Comparison of ENCODE assay signal across 22 cellular contexts in genomic region chr2:163187119-163187518, GRCh38.
DNase-seq lines count a peak whose midpoint lies in the region; ATAC-seq and TF ChIP-seq lines count a peak whose summit lies in the region.
"Had no signal": no experiment of that assay in that cellular context is flagged by ENCODE, and none has a peak within 500 bp of the region (broad histone marks: within the 10 kb centered on the region; RNA-seq: fewer than 3 reads in every experiment).

No MANE protein-coding gene starts in this region.

- no peaks in the 10 kb centered on the region for H3F3A ChIP-seq in GM23338 (replicated peaks; ENCODE audit: low read depth)

- peak overlapping the region; percentile 67; the same call in 1 of the 2 replicates for H2AFZ ChIP-seq in GM23338
- H2AFZ ChIP-seq: GM23248 had no signal

- H3K9me3 ChIP-seq in ectodermal cell (ENCODE audit: control insufficient read depth, low read length) (no peaks in the 10 kb centered on the region), left lung (no peaks in the 10 kb centered on the region)
- H3K9me3 ChIP-seq: BE2C had no signal

- H4K20me1 ChIP-seq in GM23338 (replicated peaks; ENCODE audit: insufficient read depth) = no peaks in the 10 kb centered on the region

- no peaks in the 10 kb centered on the region for H3K79me2 ChIP-seq in GM23338 (replicated peaks; ENCODE audit: insufficient read depth)

- H3K27ac Mint-ChIP-seq in GM23338 (peak overlapping the region; percentile 6), nephron progenitor cell (peak overlapping the region; percentile 68)
- no peak overlapping the region for H3K27ac Mint-ChIP-seq in activated naive CD8-positive, alpha-beta T cell treated with anti-CD3 and anti-CD28 coated beads, Interleukin-2, amount 50 U/mL, for 24 hours
- H3K27ac Mint-ChIP-seq: CD4-positive, CD25-positive, alpha-beta regulatory T cell; IgD-negative memory B cell had no signal

- H3K27me3 Mint-ChIP-seq in GM23338 (ENCODE audit: insufficient read depth, low read depth, poor library complexity) (no peaks in the 10 kb centered on the region), nephron progenitor cell (ENCODE audit: low read depth, poor library complexity) (peaks cover 3% of the 10 kb centered on the region)
- H3K27me3 Mint-ChIP-seq in activated naive CD8-positive, alpha-beta T cell treated with anti-CD3 and anti-CD28 coated beads, Interleukin-2, amount 50 U/mL, for 24 hours = no peaks in the 10 kb centered on the region
- H3K27me3 Mint-ChIP-seq: CD4-positive, CD25-positive, alpha-beta regulatory T cell; CD8-positive, alpha-beta memory T cell; IgD-negative memory B cell had no signal

- 18 to 45% methylated on average over 1 to 2 of the region's 2 CpGs for WGBS in ectodermal cell, 2 experiments

- no peaks in the 10 kb centered on the region for H3K27me3 ChIP-seq in GM23338 (ENCODE audit: insufficient read depth)
- no peaks in the 10 kb centered on the region for H3K27me3 ChIP-seq in ectodermal cell (ENCODE audit: control insufficient read depth, insufficient read depth, low read length, poor library complexity, severe bottlenecking)
- no peaks in the 10 kb centered on the region for H3K27me3 ChIP-seq in left lung
- H3K27me3 ChIP-seq: BE2C had no signal

- DNase-seq in GM23338 (ENCODE audit: low spot score) (no peak), NCI-H69 (lab: John Stamatoyannopoulos, UW) (peak; percentile 76), nephron progenitor cell (no peak), left lung (no peak), T-helper 1 cell (no peak)
- DNase-seq in activated naive CD8-positive, alpha-beta T cell treated with anti-CD3 and anti-CD28 coated beads, Interleukin-2, amount 50 U/mL, for 24 hours = no peak
- DNase-seq: ACHN; BE2C; C1 segment of cervical spinal cord; CD4-positive, CD25-positive, alpha-beta regulatory T cell; CD8-positive, alpha-beta memory T cell; COR-L47; DMS 273 treated with DMSO at 0.1 percent for 48 hours; DMS53; DND-41; EL; GM23248; H7 had no signal

- no peak overlapping the region for H3K4me3 Mint-ChIP-seq in GM23338
- no peak overlapping the region for H3K4me3 Mint-ChIP-seq in nephron progenitor cell
- no peak overlapping the region for H3K4me3 Mint-ChIP-seq in activated naive CD8-positive, alpha-beta T cell treated with anti-CD3 and anti-CD28 coated beads, Interleukin-2, amount 50 U/mL, for 24 hours
- H3K4me3 Mint-ChIP-seq: CD8-positive, alpha-beta memory T cell; IgD-negative memory B cell had no signal

- H3K4me2 ChIP-seq in GM23338 = no peak overlapping the region

- TF ChIP-seq CTCF in GM23338 (conservative IDR thresholded peaks at IDR 0.05; ENCODE audit: low read depth in 2 of 2) (no peak), nephron progenitor cell (IDR thresholded peaks at IDR 0.05) (no peak), left lung (IDR thresholded peaks at IDR 0.05) (no peak)

- peak; percentile 76 for ATAC-seq in GM23338
- no peak for ATAC-seq in activated naive CD8-positive, alpha-beta T cell treated with anti-CD3 and anti-CD28 coated beads, Interleukin-2, amount 50 U/mL, for 24 hours
- ATAC-seq in left lung = no peak
- ATAC-seq: GM12878, HepG2 had no signal

- no peaks in the 10 kb centered on the region for H3K9me2 ChIP-seq in GM23338 (ENCODE audit: insufficient read depth)

- no peak overlapping the region for H3K4me3 ChIP-seq in GM23338
- H3K4me3 ChIP-seq in ectodermal cell (ENCODE audit: insufficient read depth, low read depth, low read length) = no peak overlapping the region
- H3K4me3 ChIP-seq in left lung = no peak overlapping the region
- H3K4me3 ChIP-seq: GM12878, GM23248 had no signal

- intact Hi-C loops in left lung (cut with DNase I) = no loop called here

- H3K9me3 Mint-ChIP-seq in GM23338 (no peaks in the 10 kb centered on the region), nephron progenitor cell (no peaks in the 10 kb centered on the region)
- peaks cover 4% of the 10 kb centered on the region for H3K9me3 Mint-ChIP-seq in activated naive CD8-positive, alpha-beta T cell treated with anti-CD3 and anti-CD28 coated beads, Interleukin-2, amount 50 U/mL, for 24 hours
- H3K9me3 Mint-ChIP-seq: IgD-negative memory B cell had no signal

- no peaks in the 10 kb centered on the region for H3K36me3 Mint-ChIP-seq in GM23338 (ENCODE audit: low read depth)
- H3K36me3 Mint-ChIP-seq in nephron progenitor cell (ENCODE audit: low read depth) = no peaks in the 10 kb centered on the region
- no peaks in the 10 kb centered on the region for H3K36me3 Mint-ChIP-seq in activated naive CD8-positive, alpha-beta T cell treated with anti-CD3 and anti-CD28 coated beads, Interleukin-2, amount 50 U/mL, for 24 hours (ENCODE audit: low read depth)
- H3K36me3 Mint-ChIP-seq: CD4-positive, CD25-positive, alpha-beta regulatory T cell; CD8-positive, alpha-beta memory T cell; IgD-negative memory B cell had no signal

- H3K36me3 ChIP-seq in GM23338 (ENCODE audit: insufficient read depth) (no peaks in the 10 kb centered on the region), ectodermal cell (ENCODE audit: control insufficient read depth, insufficient read depth, low read length) (no peaks in the 10 kb centered on the region), left lung (no peaks in the 10 kb centered on the region)
- H3K36me3 ChIP-seq: BE2C had no signal

- H3K27ac ChIP-seq in GM23338 (ENCODE audit: low read depth) = no peak overlapping the region
- peak overlapping the region; percentile 52 for H3K27ac ChIP-seq in ectodermal cell (ENCODE audit: insufficient read depth, low read depth, low read length, poor library complexity, severe bottlenecking)
- no peak overlapping the region for H3K27ac ChIP-seq in left lung
- H3K27ac ChIP-seq: GM23248 had no signal

- H3K4me1 ChIP-seq in GM23338 (ENCODE audit: insufficient read depth) (peaks cover 9% of the 10 kb centered on the region; the same call in 1 of the 2 replicates), ectodermal cell (ENCODE audit: control insufficient read depth, insufficient read depth, low read length) (peaks cover 10% of the 10 kb centered on the region), left lung (no peaks in the 10 kb centered on the region)
- H3K4me1 ChIP-seq: BE2C had no signal

- peaks cover 18% of the 10 kb centered on the region for H3K4me1 Mint-ChIP-seq in GM23338
- no peaks in the 10 kb centered on the region for H3K4me1 Mint-ChIP-seq in nephron progenitor cell
- H3K4me1 Mint-ChIP-seq in activated naive CD8-positive, alpha-beta T cell treated with anti-CD3 and anti-CD28 coated beads, Interleukin-2, amount 50 U/mL, for 24 hours = no peaks in the 10 kb centered on the region
- H3K4me1 Mint-ChIP-seq: CD4-positive, CD25-positive, alpha-beta regulatory T cell; CD8-positive, alpha-beta memory T cell; IgD-negative memory B cell had no signal

TF ChIP-seq in GM23338, 12 proteins besides CTCF, POLR2A, EP300 and RAD21 (continues in another document):
- TF ChIP-seq JUNB (IDR thresholded peaks at IDR 0.05; ENCODE audit: unreplicated experiment) (no peak), NANOG (IDR thresholded peaks at IDR 0.05; ENCODE audit: borderline replicate concordance) (no peak), REST (IDR thresholded peaks at IDR 0.05; ENCODE audit: unreplicated experiment) (no peak), CREB1 (CRISPR knock-in tag; IDR thresholded peaks at IDR 0.05; ENCODE audit: low read depth) (no peak)
